Comparison of ENCODE assay signal across 7 cellular contexts in genomic region chr19:1439525-1440417, GRCh38. TPM values are rescaled to one million over a fixed set of nuclear protein-coding genes. Genes with fewer than 3 reads are reported as not detected.
DNase-seq lines count a peak whose midpoint lies in the region; ATAC-seq and TF ChIP-seq lines count a peak whose summit lies in the region.
"Not testable (repeated sequence)": the region's sequence is repeated elsewhere in the genome, so short reads cannot be mapped to it uniquely, and the experiment has no call there.

No MANE protein-coding gene starts in this region.

- H3K4me1 ChIP-seq in lower lobe of right lung (peaks cover 21% of the 10 kb centered on the region), psoas muscle (peaks cover 36% of the 10 kb centered on the region)

- H3K36me3 Mint-ChIP-seq in activated CD4-positive, alpha-beta T cell treated with anti-CD3 and anti-CD28 coated beads, Interleukin-2, amount 10 ng/mL, durations not matched to agents 24 days and 14 days (ENCODE audit: low read depth), result peaks cover 47% of the 10 kb centered on the region

- not testable (repeated sequence) for TF ChIP-seq CTCF in GM12865 (IDR thresholded peaks at IDR 0.05; ENCODE audit: insufficient read depth, low read depth, low read length, missing control alignments); brain microvascular endothelial cell (IDR thresholded peaks at IDR 0.05; ENCODE audit: low read depth, low read length, missing control alignments); fibroblast of pulmonary artery (IDR thresholded peaks at IDR 0.05; ENCODE audit: low read length, missing control alignments); lower lobe of right lung (IDR thresholded peaks at IDR 0.05); psoas muscle (IDR thresholded peaks at IDR 0.05)

- peak overlapping the region; percentile 60 for H3K4me3 ChIP-seq in GM12865 (ENCODE audit: low read depth, low read length)
- H3K4me3 ChIP-seq in brain microvascular endothelial cell (ENCODE audit: low read depth, low read length), result peak overlapping the region; percentile 89
- peak overlapping the region; percentile 73 for H3K4me3 ChIP-seq in fibroblast of pulmonary artery (replicated peaks; ENCODE audit: low read depth, low read length)
- peak overlapping the region; percentile 98 for H3K4me3 ChIP-seq in lower lobe of right lung
- peak overlapping the region; percentile 99 for H3K4me3 ChIP-seq in psoas muscle

- H3K27ac ChIP-seq in brain microvascular endothelial cell (peak overlapping the region; percentile 93), psoas muscle (peak overlapping the region; percentile 91)
- not testable (repeated sequence) for H3K27ac ChIP-seq in lower lobe of right lung

- not testable (repeated sequence) for H3K27me3 ChIP-seq in brain microvascular endothelial cell (replicated peaks); lower lobe of right lung (ENCODE audit: low read depth); psoas muscle (ENCODE audit: insufficient read depth in 3 of 3, low read length in 2 of 3)

- DNase-seq in GM12865 (ENCODE audit: low read depth); activated CD4-positive, alpha-beta T cell treated with anti-CD3 and anti-CD28 coated beads, Interleukin-2, amount 10 ng/mL, durations not matched to agents 24 days and 14 days; fibroblast of pulmonary artery (ENCODE audit: low read depth); psoas muscle: not testable (repeated sequence)
- DNase-seq in NCI-H2227 (lab: John Stamatoyannopoulos, UW; ENCODE audit: unreplicated experiment), result peak; percentile 39
- DNase-seq in brain microvascular endothelial cell, result peak; percentile 20
- DNase-seq in lower lobe of right lung, result peak; percentile 45

- H3K9me3 ChIP-seq in lower lobe of right lung, psoas muscle: not testable (repeated sequence)

- H3K4me3 Mint-ChIP-seq in activated CD4-positive, alpha-beta T cell treated with anti-CD3 and anti-CD28 coated beads, Interleukin-2, amount 10 ng/mL, durations not matched to agents 24 days and 14 days, result peak overlapping the region; percentile 93

- peaks cover 43% of the 10 kb centered on the region for H3K36me3 ChIP-seq in brain microvascular endothelial cell (replicated peaks)
- H3K36me3 ChIP-seq in lower lobe of right lung, result peaks cover 51% of the 10 kb centered on the region
- peaks cover 17 to 48% of the 10 kb centered on the region in 2 donors for H3K36me3 ChIP-seq in psoas muscle (ENCODE audit: insufficient read depth in 1 of 2, low read depth in 1 of 2)

- not testable (repeated sequence) for ATAC-seq in lower lobe of right lung, psoas muscle

- in situ Hi-C loops in brain microvascular endothelial cell (cut with HindIII; ENCODE audit: low pct_ligation_motif_present, low sequenced_read_pairs), result not testable (repeated sequence)

- H3K27ac Mint-ChIP-seq in activated CD4-positive, alpha-beta T cell treated with anti-CD3 and anti-CD28 coated beads, Interleukin-2, amount 10 ng/mL, durations not matched to agents 24 days and 14 days, result peak overlapping the region; percentile 83

- intact Hi-C loops in activated CD4-positive, alpha-beta T cell treated with anti-CD3 and anti-CD28 coated beads, Interleukin-2, amount 10 ng/mL, durations not matched to agents 24 days and 14 days (cut with micrococcal nuclease), result loop anchor here (5.0 kb wide), 1 partner anchor 38 kb away; the partner anchor contains the start of gene C19orf25
- intact Hi-C loops in lower lobe of right lung (cut with DNase I), result not testable (repeated sequence)
- intact Hi-C loops in psoas muscle (cut with DNase I), result loop anchor here in 1 of 2 donors (10.0 kb wide), 1 partner anchor 155 kb away; the partner anchor contains the start of gene EFNA2

- WGBS in psoas muscle, 3 donors, result 80 to 82% (median 82%) methylated on average over 57 of the region's 57 CpGs

- peaks cover 21% of the 10 kb centered on the region for H3K4me1 Mint-ChIP-seq in activated CD4-positive, alpha-beta T cell treated with anti-CD3 and anti-CD28 coated beads, Interleukin-2, amount 10 ng/mL, durations not matched to agents 24 days and 14 days

- not testable (repeated sequence) for H3K9me3 Mint-ChIP-seq in activated CD4-positive, alpha-beta T cell treated with anti-CD3 and anti-CD28 coated beads, Interleukin-2, amount 10 ng/mL, durations not matched to agents 24 days and 14 days

- H3K27me3 Mint-ChIP-seq in activated CD4-positive, alpha-beta T cell treated with anti-CD3 and anti-CD28 coated beads, Interleukin-2, amount 10 ng/mL, durations not matched to agents 24 days and 14 days, result not testable (repeated sequence)

RNA-seq across cellular contexts. Expression of gene RPS15, which starts 1.6 kb away (rescaled TPM):
- 1,536 and 1,542 TPM in 2 replicates for total RNA-seq in activated CD4-positive, alpha-beta T cell treated with anti-CD3 and anti-CD28 coated beads, Interleukin-2, amount 10 ng/mL, durations not matched to agents 24 days and 14 days
- total RNA-seq in lower lobe of right lung, result 854 TPM
- total RNA-seq in psoas muscle, result 100 to 1,000 TPM; 697 to 992 (median 943) TPM
- 1,000 to 10,000 TPM; 2,739 to 4,077 (median 3,158) TPM for polyA plus RNA-seq in psoas muscle

RNA-seq across cellular contexts. Expression of gene APC2, which starts 10.2 kb away (rescaled TPM):
- total RNA-seq in activated CD4-positive, alpha-beta T cell treated with anti-CD3 and anti-CD28 coated beads, Interleukin-2, amount 10 ng/mL, durations not matched to agents 24 days and 14 days, result 0.16 and 0.24 TPM in 2 replicates
- 0.12 TPM for total RNA-seq in lower lobe of right lung
- under 1 TPM; 0.04 to 0.06 (median 0.05) TPM for total RNA-seq in psoas muscle
- polyA plus RNA-seq in psoas muscle, result under 1 TPM in 2 of 3 donors, not detected in 1; 0.01 to 0.03 TPM

RNA-seq across cellular contexts. Expression of gene DAZAP1, which starts 32.4 kb away (rescaled TPM):
- 299 and 323 TPM in 2 replicates for total RNA-seq in activated CD4-positive, alpha-beta T cell treated with anti-CD3 and anti-CD28 coated beads, Interleukin-2, amount 10 ng/mL, durations not matched to agents 24 days and 14 days
- 89.4 TPM for total RNA-seq in lower lobe of right lung
- total RNA-seq in psoas muscle, result 100 to 1,000 TPM in 1 of 4 donors, 10 to 100 TPM in 3; 59.9 to 122 (median 86.9) TPM
- polyA plus RNA-seq in psoas muscle, result 100 to 1,000 TPM in 1 of 3 donors, 10 to 100 TPM in 2; 68.9 to 103 (median 94.1) TPM

RNA-seq across cellular contexts. Expression of gene GAMT, which starts 38.4 kb away (rescaled TPM):
- total RNA-seq in activated CD4-positive, alpha-beta T cell treated with anti-CD3 and anti-CD28 coated beads, Interleukin-2, amount 10 ng/mL, durations not matched to agents 24 days and 14 days, result 28.8 and 32.6 TPM in 2 replicates
- 7.8 TPM for total RNA-seq in lower lobe of right lung
- total RNA-seq in psoas muscle, result 100 to 1,000 TPM; 227 to 339 (median 232) TPM
- 100 to 1,000 TPM; 162 to 464 (median 351) TPM for polyA plus RNA-seq in psoas muscle

RNA-seq across cellular contexts. Expression of gene C19orf25, which starts 39.2 kb away (rescaled TPM):
- total RNA-seq in activated CD4-positive, alpha-beta T cell treated with anti-CD3 and anti-CD28 coated beads, Interleukin-2, amount 10 ng/mL, durations not matched to agents 24 days and 14 days, result 34.0 and 38.0 TPM in 2 replicates
- total RNA-seq in lower lobe of right lung (28.5 TPM), psoas muscle (10 to 100 TPM in 3 of 4 donors, 1 to 10 TPM in 1; 8.1 to 20.1 (median 14.7) TPM)
- 10 to 100 TPM; 19.9 to 45.0 (median 30.4) TPM for polyA plus RNA-seq in psoas muscle
